ENCODE assay signal across 6 cellular contexts in genomic region chr5:150743142-150743488, GRCh38. TPM values are rescaled to one million over a fixed set of nuclear protein-coding genes. Genes with fewer than 3 reads are reported as not detected.
DNase-seq lines count a peak whose midpoint lies in the region; ATAC-seq and TF ChIP-seq lines count a peak whose summit lies in the region.
"Not testable (repeated sequence)": the region's sequence is repeated elsewhere in the genome, so short reads cannot be mapped to it uniquely, and the experiment has no call there.

No MANE protein-coding gene starts in this region.

- not testable (repeated sequence) for TF ChIP-seq CTCF in stomach (IDR thresholded peaks at IDR 0.05)

- H3K9me3 ChIP-seq in stomach = not testable (repeated sequence)

- H3K4me1 Mint-ChIP-seq in T-cell = peaks cover 72 to 75% (median 73%) of the 10 kb centered on the region in 3 donors
- peaks cover 62% of the 10 kb centered on the region for H3K4me1 Mint-ChIP-seq in activated CD4-positive, alpha-beta T cell treated with anti-CD3 and anti-CD28 coated beads, Interleukin-2, amount 10 ng/mL, durations not matched to agents 7 days and 5 days
- H3K4me1 Mint-ChIP-seq in activated T-cell treated with anti-CD3 and anti-CD28 coated beads, Interleukin-2, amount 50 U/mL, for 72 hours (ENCODE audit: low read depth) = peaks cover 63% of the 10 kb centered on the region
- H3K4me1 Mint-ChIP-seq in activated naive CD8-positive, alpha-beta T cell treated with anti-CD3 and anti-CD28 coated beads for 36 hours = peaks cover 50% of the 10 kb centered on the region
- peaks cover 49 to 55% of the 10 kb centered on the region in 2 donors for H3K4me1 Mint-ChIP-seq in natural killer cell treated with Interleukin-12 subunit alpha and Interleukin-12 subunit beta and Interleukin-15 and Interleukin-18, amount 100 ng/mL, for 72 hours (ENCODE audit: low read depth in 2 of 2)

- H3K27ac Mint-ChIP-seq in T-cell; activated T-cell treated with anti-CD3 and anti-CD28 coated beads, Interleukin-2, amount 50 U/mL, for 72 hours: not testable (repeated sequence)
- H3K27ac Mint-ChIP-seq in activated CD4-positive, alpha-beta T cell treated with anti-CD3 and anti-CD28 coated beads, Interleukin-2, amount 10 ng/mL, durations not matched to agents 7 days and 5 days = peak overlapping the region; percentile 57
- peak overlapping the region; percentile 89 for H3K27ac Mint-ChIP-seq in activated naive CD8-positive, alpha-beta T cell treated with anti-CD3 and anti-CD28 coated beads for 36 hours
- peak overlapping the region; percentile 66 to 95 for H3K27ac Mint-ChIP-seq in natural killer cell treated with Interleukin-12 subunit alpha and Interleukin-12 subunit beta and Interleukin-15 and Interleukin-18, amount 100 ng/mL, for 72 hours

- POLR2A ChIA-PET in T-cell (lab: Charles Lee) = not testable (repeated sequence)
- POLR2A ChIA-PET in activated CD4-positive, alpha-beta T cell treated with anti-CD3 and anti-CD28 coated beads, Interleukin-2, amount 10 ng/mL, durations not matched to agents 7 days and 5 days (lab: Charles Lee) = interaction anchor here (0.6 kb wide), 1 partner anchor 16 kb away, joined by 3 read pairs; the partner anchor contains the start of gene DCTN4

- peaks cover 0 to 33% (median 31%) of the 10 kb centered on the region in 4 donors for H3K36me3 ChIP-seq in stomach

- DNase-seq in T-cell; activated T-cell treated with anti-CD3 and anti-CD28 coated beads, Interleukin-2, amount 50 U/mL, for 72 hours; activated naive CD8-positive, alpha-beta T cell treated with anti-CD3 and anti-CD28 coated beads for 36 hours; natural killer cell treated with Interleukin-12 subunit alpha and Interleukin-12 subunit beta and Interleukin-15 and Interleukin-18, amount 100 ng/mL, for 72 hours (ENCODE audit: low spot score): not testable (repeated sequence)
- peak; percentile 20 for DNase-seq in activated CD4-positive, alpha-beta T cell treated with anti-CD3 and anti-CD28 coated beads, Interleukin-2, amount 10 ng/mL, durations not matched to agents 7 days and 5 days
- DNase-seq in stomach = peak; percentile 31

- H3K4me1 ChIP-seq in stomach = peaks cover 0 to 29% (median 7%) of the 10 kb centered on the region in 4 donors

- not testable (repeated sequence) for ATAC-seq in T-cell (replicated peaks in 1 of 4); activated T-cell treated with anti-CD3 and anti-CD28 coated beads, Interleukin-2, amount 50 U/mL, for 72 hours (replicated peaks in 1 of 2); natural killer cell treated with Interleukin-12 subunit alpha and Interleukin-12 subunit beta and Interleukin-15 and Interleukin-18, amount 100 ng/mL, for 72 hours

- H3K27ac ChIP-seq in stomach = not testable (repeated sequence)

- H3K27me3 Mint-ChIP-seq in T-cell; activated CD4-positive, alpha-beta T cell treated with anti-CD3 and anti-CD28 coated beads, Interleukin-2, amount 10 ng/mL, durations not matched to agents 7 days and 5 days; activated T-cell treated with anti-CD3 and anti-CD28 coated beads, Interleukin-2, amount 50 U/mL, for 72 hours (ENCODE audit: low read depth); activated naive CD8-positive, alpha-beta T cell treated with anti-CD3 and anti-CD28 coated beads for 36 hours; natural killer cell treated with Interleukin-12 subunit alpha and Interleukin-12 subunit beta and Interleukin-15 and Interleukin-18, amount 100 ng/mL, for 72 hours: not testable (repeated sequence)

- H3K4me3 ChIP-seq in stomach = not testable (repeated sequence)

- H3K36me3 Mint-ChIP-seq in T-cell = peaks cover 46% of the 10 kb centered on the region
- peaks cover 62% of the 10 kb centered on the region for H3K36me3 Mint-ChIP-seq in activated CD4-positive, alpha-beta T cell treated with anti-CD3 and anti-CD28 coated beads, Interleukin-2, amount 10 ng/mL, durations not matched to agents 7 days and 5 days (ENCODE audit: low read depth)
- peaks cover 17 to 32% of the 10 kb centered on the region in 2 donors for H3K36me3 Mint-ChIP-seq in activated T-cell treated with anti-CD3 and anti-CD28 coated beads, Interleukin-2, amount 50 U/mL, for 72 hours (ENCODE audit: insufficient read depth in 2 of 2)
- H3K36me3 Mint-ChIP-seq in activated naive CD8-positive, alpha-beta T cell treated with anti-CD3 and anti-CD28 coated beads for 36 hours = peaks cover 72% of the 10 kb centered on the region
- peaks cover 26% of the 10 kb centered on the region for H3K36me3 Mint-ChIP-seq in natural killer cell treated with Interleukin-12 subunit alpha and Interleukin-12 subunit beta and Interleukin-15 and Interleukin-18, amount 100 ng/mL, for 72 hours

- TF ChIP-seq POLR2A in stomach (IDR thresholded peaks at IDR 0.05) = not testable (repeated sequence)

- H3K9me3 Mint-ChIP-seq in T-cell; activated CD4-positive, alpha-beta T cell treated with anti-CD3 and anti-CD28 coated beads, Interleukin-2, amount 10 ng/mL, durations not matched to agents 7 days and 5 days; activated T-cell treated with anti-CD3 and anti-CD28 coated beads, Interleukin-2, amount 50 U/mL, for 72 hours; natural killer cell treated with Interleukin-12 subunit alpha and Interleukin-12 subunit beta and Interleukin-15 and Interleukin-18, amount 100 ng/mL, for 72 hours: not testable (repeated sequence)
- peaks cover 11% of the 10 kb centered on the region for H3K9me3 Mint-ChIP-seq in activated naive CD8-positive, alpha-beta T cell treated with anti-CD3 and anti-CD28 coated beads for 36 hours

- WGBS in stomach, 5 donors = 88 to 97% (median 94%) methylated on average over 6 to 9 of the region's 9 CpGs

- intact Hi-C loops in stomach (cut with DNase I; ENCODE audit: low total_unique reads) = not testable (repeated sequence)

- H3K4me3 Mint-ChIP-seq in T-cell = peak overlapping the region in 2 of 3 donors; percentile 25 to 46
- H3K4me3 Mint-ChIP-seq in activated CD4-positive, alpha-beta T cell treated with anti-CD3 and anti-CD28 coated beads, Interleukin-2, amount 10 ng/mL, durations not matched to agents 7 days and 5 days; activated naive CD8-positive, alpha-beta T cell treated with anti-CD3 and anti-CD28 coated beads for 36 hours; natural killer cell treated with Interleukin-12 subunit alpha and Interleukin-12 subunit beta and Interleukin-15 and Interleukin-18, amount 100 ng/mL, for 72 hours: not testable (repeated sequence)
- peak overlapping the region; percentile 65 to 89 for H3K4me3 Mint-ChIP-seq in activated T-cell treated with anti-CD3 and anti-CD28 coated beads, Interleukin-2, amount 50 U/mL, for 72 hours

- CTCF ChIA-PET in T-cell (lab: Charles Lee); activated CD4-positive, alpha-beta T cell treated with anti-CD3 and anti-CD28 coated beads, Interleukin-2, amount 10 ng/mL, durations not matched to agents 7 days and 5 days (lab: Charles Lee): not testable (repeated sequence)

- TF ChIP-seq EP300 in stomach (IDR thresholded peaks at IDR 0.05) = not testable (repeated sequence)

- not testable (repeated sequence) for H3K27me3 ChIP-seq in stomach

RNA-seq across cellular contexts. Expression of gene DCTN4, which starts 15.7 kb away (rescaled TPM):
- 10 to 100 TPM; 36.9 to 79.8 (median 38.4) TPM for total RNA-seq in T-cell
- 10 to 100 TPM; 38.7 to 45.6 TPM for total RNA-seq in activated CD4-positive, alpha-beta T cell treated with anti-CD3 and anti-CD28 coated beads, Interleukin-2, amount 10 ng/mL, durations not matched to agents 7 days and 5 days
- 10 to 100 TPM; 58.1 to 61.5 TPM for total RNA-seq in activated T-cell treated with anti-CD3 and anti-CD28 coated beads, Interleukin-2, amount 50 U/mL, for 72 hours
- total RNA-seq in activated naive CD8-positive, alpha-beta T cell treated with anti-CD3 and anti-CD28 coated beads for 36 hours = 10 to 100 TPM; 33.7 to 37.4 TPM
- 10 to 100 TPM; 54.1 to 68.8 TPM for total RNA-seq in natural killer cell treated with Interleukin-12 subunit alpha and Interleukin-12 subunit beta and Interleukin-15 and Interleukin-18, amount 100 ng/mL, for 72 hours
- total RNA-seq in stomach = 100 to 1,000 TPM in 1 of 5 donors, 10 to 100 TPM in 4; 27.7 to 113 (median 54.7) TPM
- polyA plus RNA-seq in stomach = 10 to 100 TPM; 16.1 to 30.7 (median 18.1) TPM

RNA-seq across cellular contexts. Expression of gene SMIM3, which starts 35.4 kb away (rescaled TPM):
- total RNA-seq in T-cell = 1 to 10 TPM; 2.8 to 9.1 (median 5.7) TPM
- total RNA-seq in activated CD4-positive, alpha-beta T cell treated with anti-CD3 and anti-CD28 coated beads, Interleukin-2, amount 10 ng/mL, durations not matched to agents 7 days and 5 days = 1 to 10 TPM; 8.4 to 8.9 TPM
- total RNA-seq in activated T-cell treated with anti-CD3 and anti-CD28 coated beads, Interleukin-2, amount 50 U/mL, for 72 hours = 10 to 100 TPM; 24.7 to 38.0 TPM
- total RNA-seq in activated naive CD8-positive, alpha-beta T cell treated with anti-CD3 and anti-CD28 coated beads for 36 hours = 10 to 100 TPM; 10.4 to 10.6 TPM
- 10 to 100 TPM; 24.5 to 30.4 TPM for total RNA-seq in natural killer cell treated with Interleukin-12 subunit alpha and Interleukin-12 subunit beta and Interleukin-15 and Interleukin-18, amount 100 ng/mL, for 72 hours
- total RNA-seq in stomach = 10 to 100 TPM in 4 of 5 donors, 1 to 10 TPM in 1; 9.9 to 63.8 (median 24.2) TPM
- 10 to 100 TPM; 15.8 to 47.5 (median 46.9) TPM for polyA plus RNA-seq in stomach

RNA-seq across cellular contexts. Expression of gene RBM22, which starts 42.3 kb away (rescaled TPM):
- total RNA-seq in T-cell = 10 to 100 TPM; 73.3 to 98.8 (median 82.3) TPM
- 10 to 100 TPM; 61.9 to 65.6 TPM for total RNA-seq in activated CD4-positive, alpha-beta T cell treated with anti-CD3 and anti-CD28 coated beads, Interleukin-2, amount 10 ng/mL, durations not matched to agents 7 days and 5 days
- total RNA-seq in activated T-cell treated with anti-CD3 and anti-CD28 coated beads, Interleukin-2, amount 50 U/mL, for 72 hours = 10 to 100 TPM; 86.2 to 97.2 TPM
- total RNA-seq in activated naive CD8-positive, alpha-beta T cell treated with anti-CD3 and anti-CD28 coated beads for 36 hours = 10 to 100 TPM; 62.7 to 71.7 TPM
- total RNA-seq in natural killer cell treated with Interleukin-12 subunit alpha and Interleukin-12 subunit beta and Interleukin-15 and Interleukin-18, amount 100 ng/mL, for 72 hours = 10 to 100 TPM; 72.5 to 80.0 TPM
- total RNA-seq in stomach = 100 to 1,000 TPM in 1 of 5 donors, 10 to 100 TPM in 4; 22.8 to 116 (median 27.9) TPM
- polyA plus RNA-seq in stomach = 10 to 100 TPM; 18.9 to 28.0 (median 23.9) TPM
